8 cellular contexts compared by ENCODE assay signal in genomic region chr1:155061381-155062150, GRCh38. TPM values are rescaled to one million over a fixed set of nuclear protein-coding genes. Genes with fewer than 3 reads are reported as not detected.
A peak's percentile ranks its signal among the peaks of the same experiment; 100 is the strongest.
DNase-seq lines count a peak whose midpoint lies in the region; ATAC-seq and TF ChIP-seq lines count a peak whose summit lies in the region.

No MANE protein-coding gene starts in this region.

- TF ChIP-seq CTCF in GM12864 (IDR thresholded peaks at IDR 0.05; ENCODE audit: low read depth, low read length, missing control alignments), result peak; percentile 100
- TF ChIP-seq CTCF in left lung (IDR thresholded peaks at IDR 0.05), result peak; percentile 99 to 100

- DNase-seq in GM12864 (ENCODE audit: low read depth) (peak; percentile 83), NCI-H524 treated with DMSO at 0.1 percent for 48 hours (lab: John Stamatoyannopoulos, UW) (peak; percentile 14), cerebellar cortex (ENCODE audit: low spot score) (peak; percentile 88), left lung (peak; percentile 82 to 93)
- DNase-seq in activated CD4-positive, alpha-beta T cell treated with anti-CD3 and anti-CD28 coated beads for 36 hours, result peak; percentile 97
- DNase-seq in stimulated activated CD4-positive, alpha-beta T cell treated with anti-CD3 and anti-CD28 coated beads, Interleukin-4, amount 100 ng/mL, for 48 hours (ENCODE audit: low read depth in 2 of 2), result peak; percentile 91 to 99

- intact Hi-C loops in activated CD4-positive, alpha-beta T cell treated with anti-CD3 and anti-CD28 coated beads for 36 hours (cut with DNase I, micrococcal nuclease), result loop anchor here (1.0 to 5.0 kb wide), 11 partner anchors 10 to 584 kb away; partner anchors contain the start of genes PYGO2 (in 2 of the 2), ADAM15 (in 1 of the 2) and PMVK (in 1 of the 2)
- intact Hi-C loops in left lung (cut with DNase I), result loop anchor here in 1 of 2 donors (10.0 kb wide), 1 partner anchor 107 kb away; the partner anchor contains the start of gene PBXIP1

- no peaks in the 10 kb centered on the region for H3K9me3 Mint-ChIP-seq in activated CD4-positive, alpha-beta T cell treated with anti-CD3 and anti-CD28 coated beads for 36 hours (ENCODE audit: low read depth)

- H3K4me3 ChIP-seq in GM12864 (ENCODE audit: low read depth, low read length) (no peak overlapping the region), left lung (no peak overlapping the region)

- peaks cover 31% of the 10 kb centered on the region for H3K4me1 Mint-ChIP-seq in activated CD4-positive, alpha-beta T cell treated with anti-CD3 and anti-CD28 coated beads for 36 hours

- ATAC-seq in HG03432 (IDR thresholded peaks at IDR 0.05; ENCODE audit: unreplicated experiment), result peak; percentile 41
- ATAC-seq in activated CD4-positive, alpha-beta T cell treated with anti-CD3 and anti-CD28 coated beads for 36 hours, result peak; percentile 62
- peak; percentile 62 for ATAC-seq in left lung
- ATAC-seq in HG03442 (IDR thresholded peaks at IDR 0.05; ENCODE audit: unreplicated experiment), result no peak

- H3K36me3 ChIP-seq in left lung, result peaks cover 0 to 58% of the 10 kb centered on the region in 2 donors

- H3K4me1 ChIP-seq in left lung, result peaks cover 12 to 43% of the 10 kb centered on the region in 2 donors

- H3K27me3 ChIP-seq in left lung, result no peaks in the 10 kb centered on the region

- POLR2A ChIA-PET in activated CD4-positive, alpha-beta T cell treated with anti-CD3 and anti-CD28 coated beads for 36 hours (lab: Charles Lee), result interaction anchor here (0.5 kb wide), 1 partner anchor 82 kb away, joined by 3 read pairs; no protein-coding TSS in a partner anchor

- H3K27me3 Mint-ChIP-seq in activated CD4-positive, alpha-beta T cell treated with anti-CD3 and anti-CD28 coated beads for 36 hours, result no peaks in the 10 kb centered on the region

- no peak overlapping the region for H3K27ac ChIP-seq in left lung

- no peak overlapping the region for H3K27ac Mint-ChIP-seq in activated CD4-positive, alpha-beta T cell treated with anti-CD3 and anti-CD28 coated beads for 36 hours

- H3K36me3 Mint-ChIP-seq in activated CD4-positive, alpha-beta T cell treated with anti-CD3 and anti-CD28 coated beads for 36 hours (ENCODE audit: low read depth), result peaks cover 17% of the 10 kb centered on the region

- H3K9me3 ChIP-seq in left lung, result no peaks in the 10 kb centered on the region

- CTCF ChIA-PET in activated CD4-positive, alpha-beta T cell treated with anti-CD3 and anti-CD28 coated beads for 36 hours (lab: Charles Lee), result interaction anchor here (0.6 to 7.5 kb wide), 30 partner anchors 9 to 622 kb away, joined by 3 to 67 read pairs (median 4); partner anchors contain the start of genes ADAM15, EFNA3, KRTCAP2 and PBXIP1

- no peak overlapping the region for H3K4me3 Mint-ChIP-seq in activated CD4-positive, alpha-beta T cell treated with anti-CD3 and anti-CD28 coated beads for 36 hours

RNA-seq across cellular contexts. Expression of gene EFNA4, which starts 2.0 kb away (rescaled TPM):
- total RNA-seq in activated CD4-positive, alpha-beta T cell treated with anti-CD3 and anti-CD28 coated beads for 36 hours, result 1 to 10 TPM; 6.3 to 6.5 TPM
- total RNA-seq in left lung, result 10 to 100 TPM in 1 of 2 donors, 1 to 10 TPM in 1; 8.6 to 11.2 TPM

RNA-seq across cellular contexts. Expression of gene ADAM15, which starts 10.4 kb away (rescaled TPM):
- total RNA-seq in activated CD4-positive, alpha-beta T cell treated with anti-CD3 and anti-CD28 coated beads for 36 hours, result 10 to 100 TPM; 42.4 to 48.8 TPM
- 100 to 1,000 TPM; 116 to 172 TPM for total RNA-seq in left lung

RNA-seq across cellular contexts. Expression of gene EFNA3, which starts 17.1 kb away (rescaled TPM):
- 1 to 10 TPM; 5.1 to 6.9 TPM for total RNA-seq in activated CD4-positive, alpha-beta T cell treated with anti-CD3 and anti-CD28 coated beads for 36 hours
- total RNA-seq in left lung, result 1 to 10 TPM; 1.1 to 2.0 TPM

RNA-seq across cellular contexts. Expression of gene DCST1, which starts 27.9 kb away (rescaled TPM):
- total RNA-seq in activated CD4-positive, alpha-beta T cell treated with anti-CD3 and anti-CD28 coated beads for 36 hours, result not detected
- total RNA-seq in left lung, result not detected

RNA-seq across cellular contexts. Expression of gene DCST2, which starts 28.0 kb away (rescaled TPM):
- under 1 TPM; 0.46 to 0.67 TPM for total RNA-seq in activated CD4-positive, alpha-beta T cell treated with anti-CD3 and anti-CD28 coated beads for 36 hours
- 1 to 10 TPM in 1 of 2 donors, under 1 TPM in 1; 0.60 to 1.3 TPM for total RNA-seq in left lung

Comparison
In these comparisons a context has a peak if more than half of its experiments do, and no peak if none do; other contexts are left out.
1. DNase-seq: peak in every context shown above with its lines; median percentile 97 in activated CD4-positive, alpha-beta T cell treated with anti-CD3 and anti-CD28 coated beads for 36 hours; 95 in stimulated activated CD4-positive, alpha-beta T cell treated with anti-CD3 and anti-CD28 coated beads, Interleukin-4, amount 100 ng/mL, for 48 hours; 88 in cerebellar cortex; 88 in left lung; 83 in GM12864; 14 in NCI-H524 treated with DMSO at 0.1 percent for 48 hours.